In the genomic region with DNA sequence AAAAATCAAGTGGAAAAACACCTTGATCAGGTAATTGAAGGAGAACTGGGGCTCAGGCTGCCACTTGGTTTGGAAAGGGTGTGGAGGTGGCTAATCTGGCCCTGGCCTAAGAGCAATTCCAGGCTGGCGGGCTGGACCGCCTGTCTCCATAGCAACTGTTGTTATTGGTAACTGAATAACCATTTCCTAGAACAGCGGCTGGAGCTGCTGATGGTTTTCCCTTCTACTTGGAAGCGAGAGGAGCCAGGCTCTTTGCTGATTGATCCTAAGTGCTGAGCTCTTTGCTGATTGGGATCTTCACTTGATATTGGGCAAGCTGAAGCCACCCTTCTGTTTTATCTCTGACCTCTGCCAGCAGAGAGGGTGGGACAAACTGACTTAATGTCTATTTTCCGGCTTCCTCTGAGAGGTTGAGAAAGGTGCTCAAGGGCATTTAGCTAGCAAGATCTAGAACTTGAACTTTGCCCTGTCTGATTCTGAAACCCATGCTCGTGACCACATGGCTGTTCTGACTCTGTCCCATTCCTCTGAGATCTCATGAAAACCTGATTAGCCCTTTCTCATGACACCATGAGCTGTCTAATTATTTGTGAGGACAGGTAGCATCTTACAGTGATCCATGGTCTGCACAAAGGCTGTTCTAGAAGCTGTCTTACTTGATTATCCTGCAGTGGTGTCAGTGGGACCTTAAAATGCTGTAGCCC, we compare ENCODE assay signal across 10 cellular contexts.
A peak's percentile ranks its signal among the peaks of the same experiment; 100 is the strongest.
DNase-seq lines count a peak whose midpoint lies in the region; ATAC-seq, FAIRE-seq and TF ChIP-seq lines count a peak whose summit lies in the region.
"Had no signal": no experiment of that assay in that cellular context is flagged by ENCODE, and none has a peak within 500 bp of the region (broad histone marks: within the 10 kb centered on the region; RNA-seq: fewer than 3 reads in every experiment).

No MANE protein-coding gene starts in this region.

- H3K27me3 ChIP-seq in astrocyte (ENCODE audit: insufficient read depth, low read length) = peaks cover 3% of the 10 kb centered on the region
- no peaks in the 10 kb centered on the region for H3K27me3 ChIP-seq in upper lobe of left lung

- DNase-seq in GM03348 (ENCODE audit: low spot score) = peak; percentile 11
- peak; percentile 58 for DNase-seq in astrocyte (ENCODE audit: low read depth)
- DNase-seq in medulla oblongata (ENCODE audit: extremely low spot score) = peak; percentile 31
- DNase-seq in upper lobe of left lung = no peak
- no peak for DNase-seq in activated naive CD8-positive, alpha-beta T cell treated with anti-CD3 and anti-CD28 coated beads, Interleukin-2, amount 50 U/mL, for 24 hours
- no peak for DNase-seq in activated naive CD4-positive, alpha-beta T cell treated with anti-CD3 and anti-CD28 coated beads, Interleukin-2, amount 50 U/mL, for 72 hours (ENCODE audit: low spot score in 2 of 2)
- no peak for DNase-seq in activated CD8-positive, alpha-beta memory T cell treated with anti-CD3 and anti-CD28 coated beads, Interleukin-2, amount 50 U/mL, for 4 hours

- no peak for FAIRE-seq in astrocyte (lab: Jason Lieb, UNC)

- H3K27me3 Mint-ChIP-seq in astrocyte (ENCODE audit: low read depth, unreplicated experiment) = peaks cover 41% of the 10 kb centered on the region
- H3K27me3 Mint-ChIP-seq in activated naive CD8-positive, alpha-beta T cell treated with anti-CD3 and anti-CD28 coated beads, Interleukin-2, amount 50 U/mL, for 24 hours = peaks cover 23% of the 10 kb centered on the region

- ATAC-seq in HG03175 (IDR thresholded peaks at IDR 0.05; ENCODE audit: unreplicated experiment) (peak; percentile 61), upper lobe of left lung (ENCODE audit: low FRiP score in 2 of 2) (no peak)
- no peak for ATAC-seq in activated naive CD8-positive, alpha-beta T cell treated with anti-CD3 and anti-CD28 coated beads, Interleukin-2, amount 50 U/mL, for 24 hours
- no peak for ATAC-seq in activated naive CD4-positive, alpha-beta T cell treated with anti-CD3 and anti-CD28 coated beads, Interleukin-2, amount 50 U/mL, for 72 hours
- ATAC-seq: sciatic nerve had no signal

- TF ChIP-seq CTCF in astrocyte (IDR thresholded peaks at IDR 0.05; ENCODE audit: insufficient read depth, low read depth, low read length) (no peak), upper lobe of left lung (IDR thresholded peaks at IDR 0.05) (no peak)

- no peak overlapping the region for H3K27ac ChIP-seq in astrocyte (ENCODE audit: low read depth, low read length)
- H3K27ac ChIP-seq in upper lobe of left lung = no peak overlapping the region

- H3K79me2 ChIP-seq in astrocyte (ENCODE audit: insufficient read depth, low read length) = no peaks in the 10 kb centered on the region

- H3K4me3 Mint-ChIP-seq in astrocyte (ENCODE audit: unreplicated experiment) = no peak overlapping the region
- no peak overlapping the region for H3K4me3 Mint-ChIP-seq in activated naive CD8-positive, alpha-beta T cell treated with anti-CD3 and anti-CD28 coated beads, Interleukin-2, amount 50 U/mL, for 24 hours
- H3K4me3 Mint-ChIP-seq: activated T-helper 1 cell treated with anti-CD3 and anti-CD28 coated beads, Interleukin-12 subunit alpha, Interleukin-12 subunit beta, Interleukin-2, Interleukin-4 antibody, amounts not matched to agents 30 ng/mL and 10 ng/mL and 1 ng/mL, durations not matched to agents 14 hours and 24 hours and 36 hours had no signal

- H3K9me3 Mint-ChIP-seq in astrocyte (ENCODE audit: unreplicated experiment) = peaks cover 6% of the 10 kb centered on the region
- H3K9me3 Mint-ChIP-seq in activated naive CD8-positive, alpha-beta T cell treated with anti-CD3 and anti-CD28 coated beads, Interleukin-2, amount 50 U/mL, for 24 hours = no peaks in the 10 kb centered on the region
- no peaks in the 10 kb centered on the region for H3K9me3 Mint-ChIP-seq in activated naive CD4-positive, alpha-beta T cell treated with anti-CD3 and anti-CD28 coated beads, Interleukin-2, amount 50 U/mL, for 72 hours
- H3K9me3 Mint-ChIP-seq: activated T-helper 1 cell treated with anti-CD3 and anti-CD28 coated beads, Interleukin-12 subunit alpha, Interleukin-12 subunit beta, Interleukin-2, Interleukin-4 antibody, amounts not matched to agents 30 ng/mL and 10 ng/mL and 1 ng/mL, durations not matched to agents 14 hours and 24 hours and 36 hours had no signal

- H3K4me1 Mint-ChIP-seq in astrocyte (ENCODE audit: low read depth, unreplicated experiment) = no peaks in the 10 kb centered on the region
- peaks cover 12% of the 10 kb centered on the region for H3K4me1 Mint-ChIP-seq in activated naive CD8-positive, alpha-beta T cell treated with anti-CD3 and anti-CD28 coated beads, Interleukin-2, amount 50 U/mL, for 24 hours

- H3K36me3 Mint-ChIP-seq in astrocyte (ENCODE audit: low read depth, unreplicated experiment) = no peaks in the 10 kb centered on the region
- H3K36me3 Mint-ChIP-seq in activated naive CD8-positive, alpha-beta T cell treated with anti-CD3 and anti-CD28 coated beads, Interleukin-2, amount 50 U/mL, for 24 hours (ENCODE audit: low read depth) = no peaks in the 10 kb centered on the region
- no peaks in the 10 kb centered on the region for H3K36me3 Mint-ChIP-seq in activated naive CD4-positive, alpha-beta T cell treated with anti-CD3 and anti-CD28 coated beads, Interleukin-2, amount 50 U/mL, for 72 hours

- no peak overlapping the region for H3K4me2 ChIP-seq in astrocyte (ENCODE audit: low read length)

- TF ChIP-seq EP300 in upper lobe of left lung (IDR thresholded peaks at IDR 0.05) = no peak

- no peak overlapping the region for H3K27ac Mint-ChIP-seq in astrocyte (ENCODE audit: unreplicated experiment)
- H3K27ac Mint-ChIP-seq in activated naive CD8-positive, alpha-beta T cell treated with anti-CD3 and anti-CD28 coated beads, Interleukin-2, amount 50 U/mL, for 24 hours = no peak overlapping the region
- no peak overlapping the region for H3K27ac Mint-ChIP-seq in activated naive CD4-positive, alpha-beta T cell treated with anti-CD3 and anti-CD28 coated beads, Interleukin-2, amount 50 U/mL, for 72 hours
- H3K27ac Mint-ChIP-seq: activated T-helper 1 cell treated with anti-CD3 and anti-CD28 coated beads, Interleukin-12 subunit alpha, Interleukin-12 subunit beta, Interleukin-2, Interleukin-4 antibody, amounts not matched to agents 30 ng/mL and 10 ng/mL and 1 ng/mL, durations not matched to agents 14 hours and 24 hours and 36 hours had no signal

- H3K36me3 ChIP-seq in astrocyte (ENCODE audit: insufficient read depth, low read length) = no peaks in the 10 kb centered on the region
- no peaks in the 10 kb centered on the region for H3K36me3 ChIP-seq in upper lobe of left lung

- no peaks in the 10 kb centered on the region for H4K20me1 ChIP-seq in astrocyte (ENCODE audit: insufficient read depth, low read length)

- no peak overlapping the region for H2AFZ ChIP-seq in astrocyte (ENCODE audit: low read depth, low read length)

- no peak for TF ChIP-seq POLR2A in upper lobe of left lung (IDR thresholded peaks at IDR 0.05)

- H3K4me3 ChIP-seq in astrocyte (ENCODE audit: insufficient read depth, low read depth, low read length) (no peak overlapping the region), upper lobe of left lung (no peak overlapping the region)

- H3K4me1 ChIP-seq in astrocyte (ENCODE audit: insufficient read depth, low read length) (no peaks in the 10 kb centered on the region), upper lobe of left lung (no peaks in the 10 kb centered on the region)

- H3K9ac ChIP-seq in astrocyte (ENCODE audit: low read length) = no peak overlapping the region

- 36 to 42% methylated on average over 6 of the region's 6 CpGs for WGBS in upper lobe of left lung, 2 donors

- H3K9me3 ChIP-seq in astrocyte (ENCODE audit: insufficient read depth, low read depth, low read length) = no peaks in the 10 kb centered on the region
- H3K9me3 ChIP-seq in upper lobe of left lung = no peaks in the 10 kb centered on the region

Comparison
In these comparisons a context has a peak if more than half of its experiments do, and no peak if none do; other contexts are left out.
1. DNase-seq: peak in GM03348 (single experiment), astrocyte (single experiment) and medulla oblongata (single experiment); none in upper lobe of left lung (0 of 2), activated naive CD8-positive, alpha-beta T cell treated with anti-CD3 and anti-CD28 coated beads, Interleukin-2, amount 50 U/mL, for 24 hours (single experiment), activated naive CD4-positive, alpha-beta T cell treated with anti-CD3 and anti-CD28 coated beads, Interleukin-2, amount 50 U/mL, for 72 hours (0 of 2) and activated CD8-positive, alpha-beta memory T cell treated with anti-CD3 and anti-CD28 coated beads, Interleukin-2, amount 50 U/mL, for 4 hours (single experiment).